In the genomic region with DNA sequence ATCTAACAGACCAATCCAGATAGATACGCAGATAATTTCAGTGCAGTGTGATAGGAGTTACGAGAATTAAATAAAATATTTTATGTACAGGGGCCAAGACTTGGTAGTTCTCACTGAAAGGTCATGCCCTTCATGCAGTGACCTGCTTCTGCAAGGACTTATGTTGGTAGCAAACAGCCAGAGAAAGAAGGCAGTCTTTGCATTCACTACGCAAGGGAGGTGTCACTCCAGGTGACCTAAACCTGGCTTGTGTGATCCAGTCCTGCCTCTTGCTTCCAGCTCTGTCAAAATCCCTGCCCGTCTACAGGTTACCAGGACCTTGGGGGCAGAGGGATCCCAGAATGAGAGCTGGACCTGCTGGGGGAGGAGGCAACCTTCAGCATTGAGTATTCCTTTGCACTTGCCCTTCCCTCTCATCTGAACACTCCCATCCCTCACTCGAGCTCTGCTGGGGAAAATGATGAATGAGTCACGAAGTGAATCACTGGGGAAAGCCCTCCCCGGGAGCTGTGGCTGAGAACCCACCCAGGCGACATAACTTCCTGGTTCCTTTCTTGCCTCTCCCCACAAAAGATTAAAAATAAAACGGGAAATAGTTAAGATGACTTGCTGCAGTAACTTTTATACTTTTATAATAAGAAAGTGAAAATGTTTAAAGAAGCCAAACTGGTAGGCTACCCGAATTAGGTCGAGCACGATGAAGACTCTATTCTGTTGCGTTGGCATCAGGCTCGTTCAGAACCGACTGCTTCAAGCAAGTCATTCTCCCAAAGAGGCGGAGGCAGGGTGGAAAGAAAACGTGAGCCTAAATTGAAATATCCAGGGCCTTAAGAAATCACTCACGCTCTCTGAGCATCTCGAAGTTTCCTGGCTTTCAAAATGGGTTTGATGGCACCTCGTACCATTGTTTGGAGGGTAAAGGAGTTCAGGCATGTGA, we compare ENCODE assay signal across 8 cellular contexts.
DNase-seq lines count a peak whose midpoint lies in the region; ATAC-seq and TF ChIP-seq lines count a peak whose summit lies in the region.

No MANE protein-coding gene starts in this region.

- no peaks in the 10 kb centered on the region for H3K9me3 ChIP-seq in Karpas-422 (ENCODE audit: low read length)

- H3K9me2 ChIP-seq in Karpas-422 (replicated peaks; ENCODE audit: insufficient read depth, low read length): no peaks in the 10 kb centered on the region

- TF ChIP-seq CTCF in fibroblast of villous mesenchyme (IDR thresholded peaks at IDR 0.05; ENCODE audit: insufficient read depth, low read depth, low read length): no peak

- H3K79me2 ChIP-seq in Karpas-422 (ENCODE audit: low read length): peaks cover 99% of the 10 kb centered on the region

- peak; percentile 56 for ATAC-seq in GM21390 (IDR thresholded peaks at IDR 0.05; ENCODE audit: unreplicated experiment)

- H3K4me2 ChIP-seq in Karpas-422 (ENCODE audit: low read depth, low read length, poor library complexity, severe bottlenecking): no peak overlapping the region

- H4K20me1 ChIP-seq in Karpas-422 (ENCODE audit: insufficient read depth, low read depth, low read length): no peaks in the 10 kb centered on the region

- DNase-seq in Karpas-422 (no peak), fibroblast of villous mesenchyme (ENCODE audit: low read depth) (peak; percentile 28), NCI-H2171 (lab: John Stamatoyannopoulos, UW) (no peak), NCI-H82 (lab: John Stamatoyannopoulos, UW) (no peak), NCI-H1105 treated with DMSO at 0.1 percent for 48 hours (lab: John Stamatoyannopoulos, UW) (no peak)
- DNase-seq in activated CD8-positive, alpha-beta memory T cell treated with anti-CD3 and anti-CD28 coated beads, Interleukin-2, amount 50 U/mL, for 48 hours: peak; percentile 61

- H3K9ac ChIP-seq in Karpas-422 (ENCODE audit: low read length): 0 out of 2 replicates have a peak overlapping the region, but pooled peaks have one; percentile 8

- H3K27me3 ChIP-seq in Karpas-422 (ENCODE audit: low read length): no peaks in the 10 kb centered on the region

- no peaks in the 10 kb centered on the region for H3K36me3 ChIP-seq in Karpas-422 (ENCODE audit: insufficient read depth, low read length)

- no peak overlapping the region for H2AFZ ChIP-seq in Karpas-422 (ENCODE audit: low read length)

- H3K27ac ChIP-seq in Karpas-422 (ENCODE audit: low read length): no peak overlapping the region
- H3K27ac ChIP-seq in skin epidermis: peak overlapping the region in 20 of 21 experiments; percentile 24 to 89 (median 68)

- peaks cover 74% of the 10 kb centered on the region for H3K4me1 ChIP-seq in Karpas-422 (ENCODE audit: low read length)

- H3K4me3 ChIP-seq in Karpas-422 (ENCODE audit: low read length): no peak overlapping the region
- H3K4me3 ChIP-seq in fibroblast of villous mesenchyme (ENCODE audit: low read depth, low read length): no peak overlapping the region
- H3K4me3 ChIP-seq in skin epidermis: peak overlapping the region in 4 of 7 experiments; percentile 0 to 23 (median 15)

Comparison
In these comparisons a context has a peak if more than half of its experiments do, and no peak if none do; other contexts are left out.
1. DNase-seq: peak in activated CD8-positive, alpha-beta memory T cell treated with anti-CD3 and anti-CD28 coated beads, Interleukin-2, amount 50 U/mL, for 48 hours (single experiment) and fibroblast of villous mesenchyme (single experiment); none in Karpas-422 (single experiment), NCI-H2171 (single experiment), NCI-H82 (single experiment) and NCI-H1105 treated with DMSO at 0.1 percent for 48 hours (single experiment).
2. H3K4me3 ChIP-seq: peak in skin epidermis (4 of 7); none in Karpas-422 (single experiment) and fibroblast of villous mesenchyme (single experiment).